In the genomic region with DNA sequence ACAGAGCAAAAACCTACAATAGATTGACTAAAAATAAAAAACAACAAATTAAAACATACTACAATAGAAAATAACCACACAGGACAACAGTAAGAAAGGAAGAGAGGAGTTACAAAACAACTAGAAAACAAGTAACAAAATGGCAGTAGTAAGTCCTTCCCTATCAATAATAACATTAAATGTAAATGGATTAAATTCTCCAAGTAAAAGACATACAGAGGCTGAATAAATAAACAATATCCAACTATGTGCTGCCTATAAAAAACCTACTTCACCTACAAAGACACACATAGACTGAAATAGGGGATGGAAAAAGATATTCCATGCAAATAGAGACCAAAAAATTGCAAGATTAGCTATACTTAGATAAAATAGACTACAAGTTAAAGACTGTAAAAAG, we compare ENCODE assay signal across 27 cellular contexts. TPM values are rescaled to one million over a fixed set of nuclear protein-coding genes. Genes with fewer than 3 reads are reported as not detected.
"Had no signal": no experiment of that assay in that cellular context is flagged by ENCODE, and none has a peak within 500 bp of the region (broad histone marks: within the 10 kb centered on the region; RNA-seq: fewer than 3 reads in every experiment).

No MANE protein-coding gene starts in this region.

- DNase-seq: stimulated activated CD4-positive, alpha-beta T cell treated with anti-CD3 and anti-CD28 coated beads, Interleukin-2, amount 100 ng/mL, for 48 hours; stimulated activated CD4-positive, alpha-beta T cell treated with anti-CD3 and anti-CD28 coated beads, Interleukin-4, amount 100 ng/mL, for 1 hour; stimulated activated CD4-positive, alpha-beta T cell treated with anti-CD3 and anti-CD28 coated beads, Interleukin-4, amount 100 ng/mL, for 24 hours; stimulated activated CD4-positive, alpha-beta T cell treated with anti-CD3 and anti-CD28 coated beads, Interleukin-4, amount 100 ng/mL, for 4 hours; stimulated activated CD8-positive, alpha-beta memory T cell treated with anti-CD3 and anti-CD28 coated beads, Interleukin-4, amount 100 ng/mL, for 48 hours; stimulated activated naive B cell treated with anti-CD40 and anti-IgM and Interleukin-4, amounts not matched to agents 10 μg/mL and 1 μg/mL and 100 μg/mL, for 72 hours; stimulated activated naive CD4-positive, alpha-beta T cell; stimulated activated naive CD4-positive, alpha-beta T cell treated with Interleukin-2 at 50 U/mL for 16 hours; stimulated activated naive CD8-positive, alpha-beta T cell treated with anti-CD3 and anti-CD28 coated beads, Interleukin-15, amount 100 ng/mL, for 72 hours; stimulated activated naive CD8-positive, alpha-beta T cell treated with anti-CD3 and anti-CD28 coated beads, Interleukin-15, Interleukin-2, amounts not matched to agents 100 U/mL and 50 U/mL, for 24 hours; stomach; substantia nigra; testis; thyroid gland; tibial artery; transverse colon; trophoblast cell; upper lobe of left lung; upper lobe of right lung; uterus had no signal

- H3K27ac ChIP-seq: stomach, suprapubic skin, testis, thoracic aorta, thyroid gland, tibial artery, tibial nerve, transverse colon, upper lobe of left lung, upper lobe of right lung, uterus, vagina had no signal

- H3K4me3 ChIP-seq: stomach, suprapubic skin, testis, thoracic aorta, thyroid gland, tibial artery, tibial nerve, transverse colon, upper lobe of left lung, upper lobe of right lung, uterus, vagina had no signal

- FAIRE-seq: urothelium cell line had no signal

- H3K9me3 ChIP-seq: suprapubic skin, testis, thyroid gland, upper lobe of right lung, vagina had no signal

- ATAC-seq: stimulated activated effector memory CD8-positive, alpha-beta T cell treated with anti-CD3 and anti-CD28 coated beads, Interleukin-12 subunit alpha, Interleukin-12 subunit beta, amount 100 ng/mL, for 72 hours; stimulated activated memory B cell treated with anti-CD40 and anti-IgM and Interleukin-4, amounts not matched to agents 10 μg/mL and 1 μg/mL and 100 μg/mL, for 72 hours; stimulated activated naive B cell treated with anti-CD40 and anti-IgM and Interleukin-4, amounts not matched to agents 10 μg/mL and 1 μg/mL and 100 μg/mL, for 72 hours; stimulated activated naive CD8-positive, alpha-beta T cell treated with anti-CD3 and anti-CD28 coated beads, Interleukin-15, amount 100 ng/mL, for 72 hours; stimulated activated naive CD8-positive, alpha-beta T cell treated with anti-CD3 and anti-CD28 coated beads, Interleukin-15, Interleukin-2, amounts not matched to agents 100 U/mL and 50 U/mL, for 24 hours; upper lobe of right lung had no signal

- H3K4me1 ChIP-seq: stomach, suprapubic skin, testis, thyroid gland, tibial artery, tibial nerve, transverse colon, upper lobe of left lung, upper lobe of right lung, uterus, vagina had no signal

- H3K36me3 ChIP-seq: stomach, suprapubic skin, thoracic aorta, thyroid gland, tibial artery, tibial nerve, transverse colon, upper lobe of left lung, upper lobe of right lung, uterus, vagina had no signal

- H3K27me3 ChIP-seq: stomach, suprapubic skin, testis, thyroid gland, tibial artery, tibial nerve, transverse colon, upper lobe of left lung, upper lobe of right lung, uterus, vagina had no signal

RNA-seq across cellular contexts. Expression of gene RASSF10, which starts 57.0 kb away (rescaled TPM):
- total RNA-seq: thoracic aorta had no signal
